Comparison of ENCODE assay signal across 27 cellular contexts in the genomic region with DNA sequence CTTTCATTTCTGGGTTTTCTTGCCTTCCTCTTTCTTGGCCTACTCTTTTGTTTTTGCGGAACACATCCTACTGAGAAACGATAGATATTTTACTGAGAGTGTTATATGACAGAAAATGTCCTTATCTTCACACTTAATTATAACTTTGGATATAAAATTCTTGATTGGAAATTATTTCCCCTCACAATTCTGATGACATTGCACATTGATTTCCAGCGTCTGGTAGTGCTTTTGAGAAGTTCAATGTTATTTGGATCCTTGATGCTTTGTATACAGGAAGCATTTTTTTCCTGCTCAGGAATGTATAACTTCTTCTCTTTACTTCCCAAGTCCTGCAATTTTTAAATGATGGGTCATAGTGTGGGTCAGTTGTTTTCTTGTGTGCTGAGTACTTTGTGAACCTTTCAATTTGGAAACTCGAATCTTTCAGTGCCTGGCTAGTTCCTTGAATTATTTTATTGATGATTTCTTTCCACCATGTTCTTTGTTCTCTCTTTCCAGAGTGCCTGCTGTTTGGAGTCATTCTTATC.
"Had no signal": no experiment of that assay in that cellular context is flagged by ENCODE, and none has a peak within 500 bp of the region (broad histone marks: within the 10 kb centered on the region; RNA-seq: fewer than 3 reads in every experiment).

No MANE protein-coding gene starts in this region.

- DNase-seq: activated CD4-positive, alpha-beta memory T cell treated with anti-CD3 and anti-CD28 coated beads for 36 hours; activated CD4-positive, alpha-beta T cell treated with anti-CD3 and anti-CD28 coated beads, Interleukin-2, amount 10 ng/mL, durations not matched to agents 24 days and 14 days; activated CD8-positive, alpha-beta memory T cell treated with anti-CD3 and anti-CD28 coated beads, Interleukin-2, amount 50 U/mL, for 4 hours; activated effector memory CD4-positive, alpha-beta T cell treated with anti-CD3 and anti-CD28 coated beads, Interleukin-2, amount 50 U/mL, for 16 hours; activated naive CD4-positive, alpha-beta T cell treated with anti-CD3 and anti-CD28 coated beads for 36 hours; activated naive CD8-positive, alpha-beta T cell treated with anti-CD3 and anti-CD28 coated beads for 36 hours; activated T-cell treated with anti-CD3 and anti-CD28 coated beads, Interleukin-2, amount 50 U/mL, for 1 hour; brain microvascular endothelial cell; endodermal cell; hippocampal formation; immature natural killer cell; midbrain; naive thymus-derived CD4-positive, alpha-beta T cell; pancreas; psoas muscle; stimulated activated CD4-positive, alpha-beta T cell treated with anti-CD3 and anti-CD28 coated beads, Interleukin-1b, Interleukin-23, amount 100 ng/mL, for 48 hours; stimulated activated CD4-positive, alpha-beta T cell treated with anti-CD3 and anti-CD28 coated beads, Interleukin-4, amount 100 ng/mL, for 4 hours; stimulated activated CD8-positive, alpha-beta memory T cell treated with anti-CD3 and anti-CD28 coated beads, Interleukin-4, amount 100 ng/mL, for 48 hours; stimulated activated naive CD8-positive, alpha-beta T cell treated with anti-CD3 and anti-CD28 coated beads, Interleukin-15, amount 100 ng/mL, for 72 hours; substantia nigra; T-helper 9 cell; uterus had no signal

- H3K4me3 ChIP-seq: esophagus muscularis mucosa, gastroesophageal sphincter, pancreas, psoas muscle, smooth muscle cell, uterus had no signal

- FAIRE-seq: astrocyte, pancreas, TTC549 had no signal
